In the genomic region with DNA sequence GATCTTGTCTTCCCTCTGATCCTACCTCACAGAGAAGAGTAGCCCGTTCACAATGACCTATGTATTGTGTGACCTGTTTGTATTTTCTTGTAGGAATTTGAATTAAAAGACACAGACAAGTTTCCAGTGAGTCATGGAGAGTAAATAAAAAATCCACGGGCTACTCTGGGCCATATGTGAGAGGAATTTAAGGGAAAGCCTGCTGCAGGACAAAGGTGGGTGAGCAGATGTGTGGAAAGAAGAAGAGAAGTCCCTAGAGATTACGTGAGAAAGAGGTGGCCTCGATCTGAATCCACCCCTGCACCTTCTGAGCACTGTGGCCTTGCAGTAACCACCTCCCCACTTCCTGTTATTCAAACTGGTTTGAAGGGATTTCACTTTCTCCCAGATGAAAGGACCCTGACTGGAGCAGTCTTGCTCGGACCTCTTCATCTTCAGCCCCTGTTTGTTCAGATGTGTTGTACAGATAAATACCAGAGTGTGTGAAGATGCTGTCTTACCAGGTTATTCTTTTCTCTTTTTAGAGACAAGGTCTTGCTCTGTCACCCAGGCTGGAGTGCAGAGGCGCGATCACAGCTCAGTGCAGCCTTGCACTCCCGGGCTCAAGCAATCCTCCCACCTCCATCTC, we compare ENCODE assay signal across 10 cellular contexts.
A peak's percentile ranks its signal among the peaks of the same experiment; 100 is the strongest.
DNase-seq lines count a peak whose midpoint lies in the region; ATAC-seq and TF ChIP-seq lines count a peak whose summit lies in the region.
"Had no signal": no experiment of that assay in that cellular context is flagged by ENCODE, and none has a peak within 500 bp of the region (broad histone marks: within the 10 kb centered on the region; RNA-seq: fewer than 3 reads in every experiment).

No MANE protein-coding gene starts in this region.

- TF ChIP-seq CTCF in RWPE2 (IDR thresholded peaks at IDR 0.05; ENCODE audit: poor library complexity, severe bottlenecking), result no peak
- TF ChIP-seq CTCF in upper lobe of left lung (IDR thresholded peaks at IDR 0.05), result no peak

- H3K4me3 ChIP-seq in RWPE2 (ENCODE audit: severe bottlenecking) (no peak overlapping the region), upper lobe of left lung (no peak overlapping the region)

- peak; percentile 93 for ATAC-seq in HG02678 (IDR thresholded peaks at IDR 0.05; ENCODE audit: unreplicated experiment)
- ATAC-seq in RWPE2 (ENCODE audit: low read depth), result peak; percentile 58; the same call in 2 of the 3 replicates
- ATAC-seq in stimulated activated effector memory CD8-positive, alpha-beta T cell treated with anti-CD3 and anti-CD28 coated beads, Interleukin-12 subunit alpha, Interleukin-12 subunit beta, amount 100 ng/mL, for 72 hours, result peak; percentile 89
- no peak for ATAC-seq in upper lobe of left lung (ENCODE audit: low FRiP score in 2 of 2)
- ATAC-seq in GM19324 (IDR thresholded peaks at IDR 0.05; ENCODE audit: low FRiP score, unreplicated experiment), result no peak

- peak overlapping the region; percentile 55 for H3K27ac Mint-ChIP-seq in activated T-cell treated with anti-CD3 and anti-CD28 coated beads, Interleukin-2, amount 50 U/mL, for 24 hours
- H3K27ac Mint-ChIP-seq in stimulated activated effector memory CD8-positive, alpha-beta T cell treated with anti-CD3 and anti-CD28 coated beads, Interleukin-12 subunit alpha, Interleukin-12 subunit beta, amount 100 ng/mL, for 72 hours, result peak overlapping the region; percentile 1
- H3K27ac Mint-ChIP-seq: brain had no signal

- H3K4me1 ChIP-seq in RWPE2 (ENCODE audit: insufficient read depth, poor library complexity, severe bottlenecking) (no peaks in the 10 kb centered on the region), upper lobe of left lung (no peaks in the 10 kb centered on the region)

- H3K36me3 ChIP-seq in RWPE2 (ENCODE audit: low read depth) (no peaks in the 10 kb centered on the region), upper lobe of left lung (no peaks in the 10 kb centered on the region)

- no peaks in the 10 kb centered on the region for H3K27me3 ChIP-seq in RWPE2 (ENCODE audit: insufficient read depth, poor library complexity, severe bottlenecking)
- no peaks in the 10 kb centered on the region for H3K27me3 ChIP-seq in upper lobe of left lung

- no peak for TF ChIP-seq POLR2A in upper lobe of left lung (IDR thresholded peaks at IDR 0.05)

- TF ChIP-seq EP300 in upper lobe of left lung (IDR thresholded peaks at IDR 0.05), result no peak

- H3K27ac ChIP-seq in RWPE2 (ENCODE audit: poor library complexity, severe bottlenecking) (no peak overlapping the region), upper lobe of left lung (no peak overlapping the region)

- peak; percentile 34 for DNase-seq in activated T-cell treated with anti-CD3 and anti-CD28 coated beads, Interleukin-2, amount 50 U/mL, for 24 hours
- DNase-seq in activated T-cell treated with anti-CD3 and anti-CD28 coated beads for 4 hours, result no peak
- no peak for DNase-seq in RWPE2 (ENCODE audit: low spot score)
- no peak for DNase-seq in stimulated activated effector memory CD8-positive, alpha-beta T cell treated with anti-CD3 and anti-CD28 coated beads, Interleukin-12 subunit alpha, Interleukin-12 subunit beta, amount 100 ng/mL, for 72 hours (ENCODE audit: low spot score in 2 of 2)
- DNase-seq in COLO829 (ENCODE audit: low spot score), result no peak
- no peak for DNase-seq in upper lobe of left lung
- DNase-seq: NCI-H2107 had no signal

- WGBS in upper lobe of left lung, 2 donors, result 57 to 69% methylated on average over 8 of the region's 8 CpGs

- peak overlapping the region; percentile 7 for H3K4me3 Mint-ChIP-seq in activated T-cell treated with anti-CD3 and anti-CD28 coated beads, Interleukin-2, amount 50 U/mL, for 24 hours
- H3K4me3 Mint-ChIP-seq in stimulated activated effector memory CD8-positive, alpha-beta T cell treated with anti-CD3 and anti-CD28 coated beads, Interleukin-12 subunit alpha, Interleukin-12 subunit beta, amount 100 ng/mL, for 72 hours, result peak overlapping the region; percentile 8
- H3K4me3 Mint-ChIP-seq: brain had no signal

- H3K9me3 ChIP-seq in RWPE2 (ENCODE audit: severe bottlenecking), result no peaks in the 10 kb centered on the region
- no peaks in the 10 kb centered on the region for H3K9me3 ChIP-seq in upper lobe of left lung

- H3K9me3 Mint-ChIP-seq in activated T-cell treated with anti-CD3 and anti-CD28 coated beads, Interleukin-2, amount 50 U/mL, for 24 hours, result peaks cover 5% of the 10 kb centered on the region
- no peaks in the 10 kb centered on the region for H3K9me3 Mint-ChIP-seq in stimulated activated effector memory CD8-positive, alpha-beta T cell treated with anti-CD3 and anti-CD28 coated beads, Interleukin-12 subunit alpha, Interleukin-12 subunit beta, amount 100 ng/mL, for 72 hours
- H3K9me3 Mint-ChIP-seq: brain had no signal

- H3K27me3 Mint-ChIP-seq in activated T-cell treated with anti-CD3 and anti-CD28 coated beads, Interleukin-2, amount 50 U/mL, for 24 hours, result no peaks in the 10 kb centered on the region
- H3K27me3 Mint-ChIP-seq: brain had no signal

- H3K36me3 Mint-ChIP-seq in activated T-cell treated with anti-CD3 and anti-CD28 coated beads, Interleukin-2, amount 50 U/mL, for 24 hours (ENCODE audit: low read depth), result peaks cover 17% of the 10 kb centered on the region
- peaks cover 4% of the 10 kb centered on the region for H3K36me3 Mint-ChIP-seq in stimulated activated effector memory CD8-positive, alpha-beta T cell treated with anti-CD3 and anti-CD28 coated beads, Interleukin-12 subunit alpha, Interleukin-12 subunit beta, amount 100 ng/mL, for 72 hours

- H3K4me1 Mint-ChIP-seq in activated T-cell treated with anti-CD3 and anti-CD28 coated beads, Interleukin-2, amount 50 U/mL, for 24 hours (ENCODE audit: low read depth), result peaks cover 42% of the 10 kb centered on the region
- peaks cover 27% of the 10 kb centered on the region for H3K4me1 Mint-ChIP-seq in stimulated activated effector memory CD8-positive, alpha-beta T cell treated with anti-CD3 and anti-CD28 coated beads, Interleukin-12 subunit alpha, Interleukin-12 subunit beta, amount 100 ng/mL, for 72 hours
- H3K4me1 Mint-ChIP-seq: brain had no signal

Comparison
In these comparisons a context has a peak if more than half of its experiments do, and no peak if none do; other contexts are left out.
1. ATAC-seq: peak in HG02678 (single experiment), RWPE2 (single experiment) and stimulated activated effector memory CD8-positive, alpha-beta T cell treated with anti-CD3 and anti-CD28 coated beads, Interleukin-12 subunit alpha, Interleukin-12 subunit beta, amount 100 ng/mL, for 72 hours (single experiment); none in upper lobe of left lung (0 of 2) and GM19324 (single experiment).